ENCODE assay signal across 1 cellular context in genomic region chr7:84274029-84274638, GRCh38.
TF ChIP-seq lines count a peak whose summit lies in the region.

No MANE protein-coding gene starts in this region.

TF ChIP-seq in GM23338, 12 proteins besides CTCF, POLR2A, EP300 and RAD21 (continued from another document):
- no peak for TF ChIP-seq REST (IDR thresholded peaks at IDR 0.05; ENCODE audit: unreplicated experiment)
- TF ChIP-seq STAT1 (IDR thresholded peaks at IDR 0.05; ENCODE audit: unreplicated experiment), result no peak
- TF ChIP-seq JUNB (IDR thresholded peaks at IDR 0.05; ENCODE audit: unreplicated experiment), result no peak
- TF ChIP-seq ZNF462 (CRISPR knock-in tag; IDR thresholded peaks at IDR 0.05), result no peak
- no peak for TF ChIP-seq POLR2AphosphoS5 (IDR thresholded peaks at IDR 0.05; ENCODE audit: low read depth)
- TF ChIP-seq EZH2phosphoT487 (IDR thresholded peaks at IDR 0.05; ENCODE audit: unreplicated experiment), result no peak
- no peak for TF ChIP-seq EZH2 (IDR thresholded peaks at IDR 0.05; ENCODE audit: low read depth, unreplicated experiment)
- TF ChIP-seq ZNF331 (CRISPR knock-in tag; IDR thresholded peaks at IDR 0.05; ENCODE audit: low read depth), result no peak
- TF ChIP-seq NANOG (IDR thresholded peaks at IDR 0.05; ENCODE audit: borderline replicate concordance), result no peak
- TF ChIP-seq CREB1 (CRISPR knock-in tag; IDR thresholded peaks at IDR 0.05; ENCODE audit: low read depth), result no peak
